1 cellular context compared by ENCODE assay signal in the genomic region with DNA sequence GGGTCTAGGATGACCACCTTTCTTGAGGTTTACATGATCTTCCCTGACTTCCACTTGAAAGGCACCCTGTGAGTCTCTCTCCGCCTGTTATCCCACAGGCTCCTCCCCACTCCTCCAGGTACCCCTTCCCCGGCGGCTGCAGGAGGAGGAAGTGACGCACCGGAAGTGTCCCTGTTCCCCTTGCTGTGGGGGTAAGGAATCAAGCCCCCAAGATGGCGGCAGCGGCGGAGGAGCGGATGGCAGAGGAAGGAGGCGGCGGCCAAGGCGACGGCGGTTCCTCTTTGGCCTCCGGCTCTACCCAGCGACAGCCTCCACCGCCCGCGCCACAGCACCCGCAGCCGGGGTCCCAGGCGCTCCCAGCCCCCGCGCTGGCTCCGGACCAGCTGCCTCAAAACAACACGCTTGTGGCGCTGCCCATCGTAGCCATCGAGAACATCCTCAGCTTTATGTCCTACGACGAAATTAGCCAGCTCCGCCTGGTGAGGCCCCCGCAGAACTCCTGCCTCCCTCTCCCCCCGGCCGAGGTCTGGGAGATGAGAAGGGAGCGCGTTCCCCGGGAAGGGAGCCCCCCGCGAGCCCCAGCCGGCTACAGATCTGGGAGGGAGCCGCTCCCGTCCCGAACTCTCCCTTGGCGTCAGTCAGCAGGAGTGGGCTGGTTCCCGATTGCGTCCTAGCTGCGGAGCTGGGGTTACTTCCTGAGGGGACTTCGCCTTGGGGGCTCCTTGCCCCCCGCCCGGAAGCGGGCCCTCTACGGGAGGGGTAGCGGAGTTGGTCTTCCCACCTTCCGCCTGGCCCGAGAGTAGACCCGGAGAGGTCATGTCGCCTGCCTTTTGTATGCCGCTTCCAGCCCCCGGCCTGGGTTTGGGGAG.
TF ChIP-seq lines count a peak whose summit lies in the region.

A gene with protein sequence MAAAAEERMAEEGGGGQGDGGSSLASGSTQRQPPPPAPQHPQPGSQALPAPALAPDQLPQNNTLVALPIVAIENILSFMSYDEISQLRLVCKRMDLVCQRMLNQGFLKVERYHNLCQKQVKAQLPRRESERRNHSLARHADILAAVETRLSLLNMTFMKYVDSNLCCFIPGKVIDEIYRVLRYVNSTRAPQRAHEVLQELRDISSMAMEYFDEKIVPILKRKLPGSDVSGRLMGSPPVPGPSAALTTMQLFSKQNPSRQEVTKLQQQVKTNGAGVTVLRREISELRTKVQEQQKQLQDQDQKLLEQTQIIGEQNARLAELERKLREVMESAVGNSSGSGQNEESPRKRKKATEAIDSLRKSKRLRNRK (plus strand): TSS at position 194 of the 869 bp plus-strand sequence. CDS start 19 bp downstream, at position 213.

TF ChIP-seq in HepG2, 621 proteins besides CTCF, POLR2A, EP300 and RAD21 (continued from another document and continues in another):
- TF ChIP-seq, protein P1, sequence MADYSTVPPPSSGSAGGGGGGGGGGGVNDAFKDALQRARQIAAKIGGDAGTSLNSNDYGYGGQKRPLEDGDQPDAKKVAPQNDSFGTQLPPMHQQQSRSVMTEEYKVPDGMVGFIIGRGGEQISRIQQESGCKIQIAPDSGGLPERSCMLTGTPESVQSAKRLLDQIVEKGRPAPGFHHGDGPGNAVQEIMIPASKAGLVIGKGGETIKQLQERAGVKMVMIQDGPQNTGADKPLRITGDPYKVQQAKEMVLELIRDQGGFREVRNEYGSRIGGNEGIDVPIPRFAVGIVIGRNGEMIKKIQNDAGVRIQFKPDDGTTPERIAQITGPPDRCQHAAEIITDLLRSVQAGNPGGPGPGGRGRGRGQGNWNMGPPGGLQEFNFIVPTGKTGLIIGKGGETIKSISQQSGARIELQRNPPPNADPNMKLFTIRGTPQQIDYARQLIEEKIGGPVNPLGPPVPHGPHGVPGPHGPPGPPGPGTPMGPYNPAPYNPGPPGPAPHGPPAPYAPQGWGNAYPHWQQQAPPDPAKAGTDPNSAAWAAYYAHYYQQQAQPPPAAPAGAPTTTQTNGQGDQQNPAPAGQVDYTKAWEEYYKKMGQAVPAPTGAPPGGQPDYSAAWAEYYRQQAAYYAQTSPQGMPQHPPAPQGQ (CRISPR knock-in tag; IDR thresholded peaks at IDR 0.05; ENCODE audit: borderline replicate concordance) = no peak
- TF ChIP-seq MBNL3 (CRISPR knock-in tag; conservative IDR thresholded peaks at IDR 0.05) (no peak), ZNF558 (CRISPR knock-in tag; IDR thresholded peaks at IDR 0.05; ENCODE audit: borderline replicate concordance) (no peak), ZFP82 (CRISPR knock-in tag; IDR thresholded peaks at IDR 0.05; ENCODE audit: borderline replicate concordance) (no peak), ZNF614 (CRISPR knock-in tag; IDR thresholded peaks at IDR 0.05; ENCODE audit: borderline replicate concordance) (peak; percentile 79), ZKSCAN1 (IDR thresholded peaks at IDR 0.05; ENCODE audit: low read length) (no peak), ZNF563 (CRISPR knock-in tag; IDR thresholded peaks at IDR 0.05) (no peak), YEATS4 (CRISPR knock-in tag; IDR thresholded peaks at IDR 0.05; ENCODE audit: borderline replicate concordance) (peak; percentile 64; the same call in 1 of the 2 replicates), ZNF136 (CRISPR knock-in tag; IDR thresholded peaks at IDR 0.05; ENCODE audit: low read depth) (no peak), ZSCAN9 (CRISPR knock-in tag; IDR thresholded peaks at IDR 0.05; ENCODE audit: borderline replicate concordance) (no peak), SNAPC2 (CRISPR knock-in tag; IDR thresholded peaks at IDR 0.05) (no peak), GZF1 (CRISPR knock-in tag; IDR thresholded peaks at IDR 0.05) (0 out of 2 replicates have a peak, but pooled peaks have one; percentile 70), ZNF207 (IDR thresholded peaks at IDR 0.05; ENCODE audit: borderline replicate concordance) (no peak), POLR2AphosphoS5 (IDR thresholded peaks at IDR 0.05; ENCODE audit: low read depth, low read length) (peak; percentile 96), NAIF1 (CRISPR knock-in tag; IDR thresholded peaks at IDR 0.05; ENCODE audit: borderline replicate concordance) (no peak), NFYC (CRISPR knock-in tag; IDR thresholded peaks at IDR 0.05) (no peak), JDP2 (CRISPR knock-in tag; IDR thresholded peaks at IDR 0.05; ENCODE audit: borderline replicate concordance) (no peak), SP4 (CRISPR knock-in tag; IDR thresholded peaks at IDR 0.05) (peak; percentile 53; the same call in 1 of the 2 replicates), ZNF12 (CRISPR knock-in tag; IDR thresholded peaks at IDR 0.05) (no peak; the same call in 1 of the 2 replicates), ZNF589 (CRISPR knock-in tag; conservative IDR thresholded peaks at IDR 0.05) (no peak), ZNF160 (CRISPR knock-in tag; IDR thresholded peaks at IDR 0.05) (no peak; the same call in 1 of the 2 replicates), GLI4 (CRISPR knock-in tag; IDR thresholded peaks at IDR 0.05; ENCODE audit: borderline replicate concordance) (peak; percentile 80; the same call in 1 of the 2 replicates), HMGA1 (CRISPR knock-in tag; conservative IDR thresholded peaks at IDR 0.05) (no peak), ZBTB7A (CRISPR knock-in tag; IDR thresholded peaks at IDR 0.05) (peak; percentile 27), ZFP1 (CRISPR knock-in tag; IDR thresholded peaks at IDR 0.05) (no peak), HOXA9 (CRISPR knock-in tag; IDR thresholded peaks at IDR 0.05; ENCODE audit: borderline replicate concordance) (0 out of 2 replicates have a peak, but pooled peaks have one; percentile 15), KAT2B (IDR thresholded peaks at IDR 0.05; ENCODE audit: borderline replicate concordance, low read depth, low read length) (no peak)
- TF ChIP-seq, protein P2, sequence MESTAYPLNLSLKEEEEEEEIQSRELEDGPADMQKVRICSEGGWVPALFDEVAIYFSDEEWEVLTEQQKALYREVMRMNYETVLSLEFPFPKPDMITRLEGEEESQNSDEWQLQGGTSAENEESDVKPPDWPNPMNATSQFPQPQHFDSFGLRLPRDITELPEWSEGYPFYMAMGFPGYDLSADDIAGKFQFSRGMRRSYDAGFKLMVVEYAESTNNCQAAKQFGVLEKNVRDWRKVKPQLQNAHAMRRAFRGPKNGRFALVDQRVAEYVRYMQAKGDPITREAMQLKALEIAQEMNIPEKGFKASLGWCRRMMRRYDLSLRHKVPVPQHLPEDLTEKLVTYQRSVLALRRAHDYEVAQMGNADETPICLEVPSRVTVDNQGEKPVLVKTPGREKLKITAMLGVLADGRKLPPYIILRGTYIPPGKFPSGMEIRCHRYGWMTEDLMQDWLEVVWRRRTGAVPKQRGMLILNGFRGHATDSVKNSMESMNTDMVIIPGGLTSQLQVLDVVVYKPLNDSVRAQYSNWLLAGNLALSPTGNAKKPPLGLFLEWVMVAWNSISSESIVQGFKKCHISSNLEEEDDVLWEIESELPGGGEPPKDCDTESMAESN (CRISPR knock-in tag; conservative IDR thresholded peaks at IDR 0.05) = peak; percentile 48; the same call in 1 of the 2 replicates
- TF ChIP-seq, protein P3, sequence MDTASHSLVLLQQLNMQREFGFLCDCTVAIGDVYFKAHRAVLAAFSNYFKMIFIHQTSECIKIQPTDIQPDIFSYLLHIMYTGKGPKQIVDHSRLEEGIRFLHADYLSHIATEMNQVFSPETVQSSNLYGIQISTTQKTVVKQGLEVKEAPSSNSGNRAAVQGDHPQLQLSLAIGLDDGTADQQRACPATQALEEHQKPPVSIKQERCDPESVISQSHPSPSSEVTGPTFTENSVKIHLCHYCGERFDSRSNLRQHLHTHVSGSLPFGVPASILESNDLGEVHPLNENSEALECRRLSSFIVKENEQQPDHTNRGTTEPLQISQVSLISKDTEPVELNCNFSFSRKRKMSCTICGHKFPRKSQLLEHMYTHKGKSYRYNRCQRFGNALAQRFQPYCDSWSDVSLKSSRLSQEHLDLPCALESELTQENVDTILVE (CRISPR knock-in tag; IDR thresholded peaks at IDR 0.05) = peak; percentile 59; the same call in 1 of the 2 replicates
- TF ChIP-seq, protein P4, sequence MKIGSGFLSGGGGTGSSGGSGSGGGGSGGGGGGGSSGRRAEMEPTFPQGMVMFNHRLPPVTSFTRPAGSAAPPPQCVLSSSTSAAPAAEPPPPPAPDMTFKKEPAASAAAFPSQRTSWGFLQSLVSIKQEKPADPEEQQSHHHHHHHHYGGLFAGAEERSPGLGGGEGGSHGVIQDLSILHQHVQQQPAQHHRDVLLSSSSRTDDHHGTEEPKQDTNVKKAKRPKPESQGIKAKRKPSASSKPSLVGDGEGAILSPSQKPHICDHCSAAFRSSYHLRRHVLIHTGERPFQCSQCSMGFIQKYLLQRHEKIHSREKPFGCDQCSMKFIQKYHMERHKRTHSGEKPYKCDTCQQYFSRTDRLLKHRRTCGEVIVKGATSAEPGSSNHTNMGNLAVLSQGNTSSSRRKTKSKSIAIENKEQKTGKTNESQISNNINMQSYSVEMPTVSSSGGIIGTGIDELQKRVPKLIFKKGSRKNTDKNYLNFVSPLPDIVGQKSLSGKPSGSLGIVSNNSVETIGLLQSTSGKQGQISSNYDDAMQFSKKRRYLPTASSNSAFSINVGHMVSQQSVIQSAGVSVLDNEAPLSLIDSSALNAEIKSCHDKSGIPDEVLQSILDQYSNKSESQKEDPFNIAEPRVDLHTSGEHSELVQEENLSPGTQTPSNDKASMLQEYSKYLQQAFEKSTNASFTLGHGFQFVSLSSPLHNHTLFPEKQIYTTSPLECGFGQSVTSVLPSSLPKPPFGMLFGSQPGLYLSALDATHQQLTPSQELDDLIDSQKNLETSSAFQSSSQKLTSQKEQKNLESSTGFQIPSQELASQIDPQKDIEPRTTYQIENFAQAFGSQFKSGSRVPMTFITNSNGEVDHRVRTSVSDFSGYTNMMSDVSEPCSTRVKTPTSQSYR (CRISPR knock-in tag; IDR thresholded peaks at IDR 0.05; ENCODE audit: borderline replicate concordance) = peak; percentile 64; the same call in 1 of the 2 replicates
- TF ChIP-seq, protein P5, sequence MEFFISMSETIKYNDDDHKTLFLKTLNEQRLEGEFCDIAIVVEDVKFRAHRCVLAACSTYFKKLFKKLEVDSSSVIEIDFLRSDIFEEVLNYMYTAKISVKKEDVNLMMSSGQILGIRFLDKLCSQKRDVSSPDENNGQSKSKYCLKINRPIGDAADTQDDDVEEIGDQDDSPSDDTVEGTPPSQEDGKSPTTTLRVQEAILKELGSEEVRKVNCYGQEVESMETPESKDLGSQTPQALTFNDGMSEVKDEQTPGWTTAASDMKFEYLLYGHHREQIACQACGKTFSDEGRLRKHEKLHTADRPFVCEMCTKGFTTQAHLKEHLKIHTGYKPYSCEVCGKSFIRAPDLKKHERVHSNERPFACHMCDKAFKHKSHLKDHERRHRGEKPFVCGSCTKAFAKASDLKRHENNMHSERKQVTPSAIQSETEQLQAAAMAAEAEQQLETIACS (CRISPR knock-in tag; IDR thresholded peaks at IDR 0.05) = no peak
- TF ChIP-seq, protein P6, sequence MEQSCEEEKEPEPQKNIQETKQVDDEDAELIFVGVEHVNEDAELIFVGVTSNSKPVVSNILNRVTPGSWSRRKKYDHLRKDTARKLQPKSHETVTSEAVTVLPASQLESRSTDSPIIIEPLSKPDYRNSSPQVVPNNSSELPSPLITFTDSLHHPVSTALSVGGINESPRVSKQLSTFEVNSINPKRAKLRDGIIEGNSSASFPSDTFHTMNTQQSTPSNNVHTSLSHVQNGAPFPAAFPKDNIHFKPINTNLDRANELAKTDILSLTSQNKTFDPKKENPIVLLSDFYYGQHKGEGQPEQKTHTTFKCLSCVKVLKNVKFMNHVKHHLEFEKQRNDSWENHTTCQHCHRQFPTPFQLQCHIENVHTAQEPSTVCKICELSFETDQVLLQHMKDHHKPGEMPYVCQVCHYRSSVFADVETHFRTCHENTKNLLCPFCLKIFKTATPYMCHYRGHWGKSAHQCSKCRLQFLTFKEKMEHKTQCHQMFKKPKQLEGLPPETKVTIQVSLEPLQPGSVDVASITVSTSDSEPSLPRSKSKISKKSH (CRISPR knock-in tag; IDR thresholded peaks at IDR 0.05; ENCODE audit: borderline replicate concordance) = peak; percentile 18; the same call in 1 of the 2 replicates
- TF ChIP-seq, protein P7, sequence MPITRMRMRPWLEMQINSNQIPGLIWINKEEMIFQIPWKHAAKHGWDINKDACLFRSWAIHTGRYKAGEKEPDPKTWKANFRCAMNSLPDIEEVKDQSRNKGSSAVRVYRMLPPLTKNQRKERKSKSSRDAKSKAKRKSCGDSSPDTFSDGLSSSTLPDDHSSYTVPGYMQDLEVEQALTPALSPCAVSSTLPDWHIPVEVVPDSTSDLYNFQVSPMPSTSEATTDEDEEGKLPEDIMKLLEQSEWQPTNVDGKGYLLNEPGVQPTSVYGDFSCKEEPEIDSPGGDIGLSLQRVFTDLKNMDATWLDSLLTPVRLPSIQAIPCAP (CRISPR knock-in tag; IDR thresholded peaks at IDR 0.05; ENCODE audit: low read depth) = no peak
- TF ChIP-seq, protein P8, sequence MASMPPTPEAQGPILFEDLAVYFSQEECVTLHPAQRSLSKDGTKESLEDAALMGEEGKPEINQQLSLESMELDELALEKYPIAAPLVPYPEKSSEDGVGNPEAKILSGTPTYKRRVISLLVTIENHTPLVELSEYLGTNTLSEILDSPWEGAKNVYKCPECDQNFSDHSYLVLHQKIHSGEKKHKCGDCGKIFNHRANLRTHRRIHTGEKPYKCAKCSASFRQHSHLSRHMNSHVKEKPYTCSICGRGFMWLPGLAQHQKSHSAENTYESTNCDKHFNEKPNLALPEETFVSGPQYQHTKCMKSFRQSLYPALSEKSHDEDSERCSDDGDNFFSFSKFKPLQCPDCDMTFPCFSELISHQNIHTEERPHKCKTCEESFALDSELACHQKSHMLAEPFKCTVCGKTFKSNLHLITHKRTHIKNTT (CRISPR knock-in tag; IDR thresholded peaks at IDR 0.05) = no peak
- TF ChIP-seq, protein P9, sequence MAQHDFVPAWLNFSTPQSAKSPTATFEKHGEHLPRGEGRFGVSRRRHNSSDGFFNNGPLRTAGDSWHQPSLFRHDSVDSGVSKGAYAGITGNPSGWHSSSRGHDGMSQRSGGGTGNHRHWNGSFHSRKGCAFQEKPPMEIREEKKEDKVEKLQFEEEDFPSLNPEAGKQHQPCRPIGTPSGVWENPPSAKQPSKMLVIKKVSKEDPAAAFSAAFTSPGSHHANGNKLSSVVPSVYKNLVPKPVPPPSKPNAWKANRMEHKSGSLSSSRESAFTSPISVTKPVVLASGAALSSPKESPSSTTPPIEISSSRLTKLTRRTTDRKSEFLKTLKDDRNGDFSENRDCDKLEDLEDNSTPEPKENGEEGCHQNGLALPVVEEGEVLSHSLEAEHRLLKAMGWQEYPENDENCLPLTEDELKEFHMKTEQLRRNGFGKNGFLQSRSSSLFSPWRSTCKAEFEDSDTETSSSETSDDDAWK (CRISPR knock-in tag; IDR thresholded peaks at IDR 0.05) = no peak
- TF ChIP-seq, protein P10, sequence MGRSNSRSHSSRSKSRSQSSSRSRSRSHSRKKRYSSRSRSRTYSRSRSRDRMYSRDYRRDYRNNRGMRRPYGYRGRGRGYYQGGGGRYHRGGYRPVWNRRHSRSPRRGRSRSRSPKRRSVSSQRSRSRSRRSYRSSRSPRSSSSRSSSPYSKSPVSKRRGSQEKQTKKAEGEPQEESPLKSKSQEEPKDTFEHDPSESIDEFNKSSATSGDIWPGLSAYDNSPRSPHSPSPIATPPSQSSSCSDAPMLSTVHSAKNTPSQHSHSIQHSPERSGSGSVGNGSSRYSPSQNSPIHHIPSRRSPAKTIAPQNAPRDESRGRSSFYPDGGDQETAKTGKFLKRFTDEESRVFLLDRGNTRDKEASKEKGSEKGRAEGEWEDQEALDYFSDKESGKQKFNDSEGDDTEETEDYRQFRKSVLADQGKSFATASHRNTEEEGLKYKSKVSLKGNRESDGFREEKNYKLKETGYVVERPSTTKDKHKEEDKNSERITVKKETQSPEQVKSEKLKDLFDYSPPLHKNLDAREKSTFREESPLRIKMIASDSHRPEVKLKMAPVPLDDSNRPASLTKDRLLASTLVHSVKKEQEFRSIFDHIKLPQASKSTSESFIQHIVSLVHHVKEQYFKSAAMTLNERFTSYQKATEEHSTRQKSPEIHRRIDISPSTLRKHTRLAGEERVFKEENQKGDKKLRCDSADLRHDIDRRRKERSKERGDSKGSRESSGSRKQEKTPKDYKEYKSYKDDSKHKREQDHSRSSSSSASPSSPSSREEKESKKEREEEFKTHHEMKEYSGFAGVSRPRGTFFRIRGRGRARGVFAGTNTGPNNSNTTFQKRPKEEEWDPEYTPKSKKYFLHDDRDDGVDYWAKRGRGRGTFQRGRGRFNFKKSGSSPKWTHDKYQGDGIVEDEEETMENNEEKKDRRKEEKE (IDR thresholded peaks at IDR 0.05) = no peak
